ENCODE assay signal across 8 cellular contexts in genomic region chr10:63515002-63515763, GRCh38. TPM values are rescaled to one million over a fixed set of nuclear protein-coding genes. Genes with fewer than 3 reads are reported as not detected.
DNase-seq lines count a peak whose midpoint lies in the region; ATAC-seq and TF ChIP-seq lines count a peak whose summit lies in the region.

No MANE protein-coding gene starts in this region.

- peaks cover 92% of the 10 kb centered on the region for H3K79me2 ChIP-seq in smooth muscle cell (ENCODE audit: low read depth)

- H3K4me3 Mint-ChIP-seq in activated CD4-positive, alpha-beta T cell treated with anti-CD3 and anti-CD28 coated beads, Interleukin-2, amount 10 ng/mL, durations not matched to agents 24 days and 14 days = peak overlapping the region; percentile 48

- H3K36me3 ChIP-seq in esophagus squamous epithelium = no peaks in the 10 kb centered on the region
- peaks cover 2% of the 10 kb centered on the region for H3K36me3 ChIP-seq in smooth muscle cell (ENCODE audit: low read depth)

- peaks cover 7 to 44% (median 11%) of the 10 kb centered on the region in 3 donors for H3K4me1 ChIP-seq in esophagus squamous epithelium
- peaks cover 30% of the 10 kb centered on the region for H3K4me1 ChIP-seq in smooth muscle cell (ENCODE audit: low read depth)

- peak overlapping the region; percentile 34 to 75 (median 55) for H3K27ac ChIP-seq in esophagus squamous epithelium
- H3K27ac ChIP-seq in smooth muscle cell (ENCODE audit: low read depth) = peak overlapping the region; percentile 88

- no peak for ATAC-seq in GM21825 (IDR thresholded peaks at IDR 0.05; ENCODE audit: unreplicated experiment)

- H3K4me2 ChIP-seq in smooth muscle cell = peak overlapping the region; percentile 80

- H3F3A ChIP-seq in smooth muscle cell (ENCODE audit: low read depth) = peaks cover 16% of the 10 kb centered on the region

- no peak for TF ChIP-seq CTCF in esophagus squamous epithelium (IDR thresholded peaks at IDR 0.05)
- TF ChIP-seq CTCF in smooth muscle cell (IDR thresholded peaks at IDR 0.05; ENCODE audit: borderline replicate concordance, insufficient read depth, poor library complexity, severe bottlenecking) = no peak

- no peaks in the 10 kb centered on the region for H3K27me3 Mint-ChIP-seq in activated CD4-positive, alpha-beta T cell treated with anti-CD3 and anti-CD28 coated beads, Interleukin-2, amount 10 ng/mL, durations not matched to agents 24 days and 14 days

- H3K9me3 ChIP-seq in esophagus squamous epithelium (no peaks in the 10 kb centered on the region), smooth muscle cell (replicated peaks; ENCODE audit: low read depth) (no peaks in the 10 kb centered on the region)

- H3K27me3 ChIP-seq in esophagus squamous epithelium (no peaks in the 10 kb centered on the region), smooth muscle cell (ENCODE audit: low read depth) (no peaks in the 10 kb centered on the region)

- peak overlapping the region; percentile 36 for H3K9ac ChIP-seq in smooth muscle cell (ENCODE audit: low read depth)

- H3K4me1 Mint-ChIP-seq in activated CD4-positive, alpha-beta T cell treated with anti-CD3 and anti-CD28 coated beads, Interleukin-2, amount 10 ng/mL, durations not matched to agents 24 days and 14 days = peaks cover 48% of the 10 kb centered on the region

- H3K4me3 ChIP-seq in esophagus squamous epithelium (peak overlapping the region in 1 of 4 donors; percentile 5), smooth muscle cell (peak overlapping the region; percentile 14)

- peaks cover 22% of the 10 kb centered on the region for H4K20me1 ChIP-seq in smooth muscle cell (ENCODE audit: low read depth)

- TF ChIP-seq POLR2A in esophagus squamous epithelium (IDR thresholded peaks at IDR 0.05) = no peak

- 42 to 48% methylated on average over 5 of the region's 5 CpGs for WGBS in esophagus squamous epithelium, 2 donors
- 11% methylated on average over 5 of the region's 5 CpGs for WGBS in smooth muscle cell (ENCODE audit: low lambda C conversion rate)

- peak overlapping the region; percentile 85 for H3K27ac Mint-ChIP-seq in activated CD4-positive, alpha-beta T cell treated with anti-CD3 and anti-CD28 coated beads, Interleukin-2, amount 10 ng/mL, durations not matched to agents 24 days and 14 days

- peaks cover 10% of the 10 kb centered on the region for H3K9me3 Mint-ChIP-seq in activated CD4-positive, alpha-beta T cell treated with anti-CD3 and anti-CD28 coated beads, Interleukin-2, amount 10 ng/mL, durations not matched to agents 24 days and 14 days

- no peak overlapping the region for H2AFZ ChIP-seq in smooth muscle cell (ENCODE audit: low read depth)

- peak; percentile 74 for DNase-seq in activated CD4-positive, alpha-beta T cell treated with anti-CD3 and anti-CD28 coated beads, Interleukin-2, amount 10 ng/mL, durations not matched to agents 24 days and 14 days
- DNase-seq in activated CD4-positive, alpha-beta T cell treated with anti-CD3 and anti-CD28 coated beads, Interleukin-2, amount 50 U/mL, for 4 hours = no peak
- DNase-seq in SK-MEL-5 (ENCODE audit: low read depth, low spot score) (peak; percentile 95), esophagus squamous epithelium (lab: John Stamatoyannopoulos, UW) (no peak), smooth muscle cell (lab: John Stamatoyannopoulos, UW; ENCODE audit: unreplicated experiment) (no peak), NCI-H524 treated with DMSO at 0.1 percent for 48 hours (lab: John Stamatoyannopoulos, UW) (no peak), NCI-H1436 treated with DMSO at 0.1 percent for 48 hours (lab: John Stamatoyannopoulos, UW) (no peak)

- intact Hi-C loops in activated CD4-positive, alpha-beta T cell treated with anti-CD3 and anti-CD28 coated beads, Interleukin-2, amount 10 ng/mL, durations not matched to agents 24 days and 14 days (cut with micrococcal nuclease) = loop anchor here (2.0 kb wide), 1 partner anchor 196 kb away; no protein-coding TSS in a partner anchor
- intact Hi-C loops in esophagus squamous epithelium (cut with DNase I) = no loop called here

- in situ Hi-C loops in SK-MEL-5 (cut with HindIII; ENCODE audit: low pct_unique_long_range_greater_than_20kb, low sequenced_read_pairs) = no loop called here

- peaks cover 27% of the 10 kb centered on the region for H3K36me3 Mint-ChIP-seq in activated CD4-positive, alpha-beta T cell treated with anti-CD3 and anti-CD28 coated beads, Interleukin-2, amount 10 ng/mL, durations not matched to agents 24 days and 14 days (ENCODE audit: low read depth)

RNA-seq across cellular contexts. Expression of gene REEP3, which starts 6.0 kb away (rescaled TPM):
- total RNA-seq in activated CD4-positive, alpha-beta T cell treated with anti-CD3 and anti-CD28 coated beads, Interleukin-2, amount 10 ng/mL, durations not matched to agents 24 days and 14 days = 22.5 and 23.6 TPM in 2 replicates
- total RNA-seq in SK-MEL-5 (2014; rRNA removed; shearing (Covaris generic)) = 21.0 and 23.6 TPM in 2 replicates
- 18.3 and 26.2 TPM in 2 replicates for polyA plus RNA-seq in SK-MEL-5 (2015; cell fraction: cytosol; rRNA removed)
- 5.2 and 6.5 TPM in 2 replicates for polyA plus RNA-seq in SK-MEL-5 (2015; cell fraction: nucleus; rRNA removed)
- total RNA-seq in esophagus squamous epithelium = 10 to 100 TPM; 27.5 to 32.5 (median 30.4) TPM
- 77.2 and 80.4 TPM in 2 replicates for total RNA-seq in smooth muscle cell
- polyA plus RNA-seq in smooth muscle cell = 38.8 and 42.3 TPM in 2 replicates

RNA-seq across cellular contexts. Expression of gene JMJD1C, which starts 49.4 kb away (rescaled TPM):
- 41.7 and 42.0 TPM in 2 replicates for total RNA-seq in activated CD4-positive, alpha-beta T cell treated with anti-CD3 and anti-CD28 coated beads, Interleukin-2, amount 10 ng/mL, durations not matched to agents 24 days and 14 days
- total RNA-seq in SK-MEL-5 (2014; rRNA removed; shearing (Covaris generic)) = 30.1 and 30.2 TPM in 2 replicates
- polyA plus RNA-seq in SK-MEL-5 (2015; cell fraction: cytosol; rRNA removed) = 16.1 and 17.3 TPM in 2 replicates
- 77.4 and 78.6 TPM in 2 replicates for polyA plus RNA-seq in SK-MEL-5 (2015; cell fraction: nucleus; rRNA removed)
- total RNA-seq in esophagus squamous epithelium (10 to 100 TPM; 41.6 to 77.8 (median 56.9) TPM), smooth muscle cell (132 and 173 TPM in 2 replicates)
- polyA plus RNA-seq in smooth muscle cell = 28.5 and 52.5 TPM in 2 replicates

Comparison
In these comparisons a context has a peak if more than half of its experiments do, and no peak if none do; other contexts are left out.
1. DNase-seq: peak in activated CD4-positive, alpha-beta T cell treated with anti-CD3 and anti-CD28 coated beads, Interleukin-2, amount 10 ng/mL, durations not matched to agents 24 days and 14 days (single experiment) and SK-MEL-5 (single experiment); none in activated CD4-positive, alpha-beta T cell treated with anti-CD3 and anti-CD28 coated beads, Interleukin-2, amount 50 U/mL, for 4 hours (0 of 2), esophagus squamous epithelium (single experiment), smooth muscle cell (single experiment), NCI-H524 treated with DMSO at 0.1 percent for 48 hours (single experiment) and NCI-H1436 treated with DMSO at 0.1 percent for 48 hours (single experiment).